In genomic region chr13:49806126-49806536, GRCh38 we compare ENCODE assay signal across 22 cellular contexts. TPM values are rescaled to one million over a fixed set of nuclear protein-coding genes. Genes with fewer than 3 reads are reported as not detected.
DNase-seq lines count a peak whose midpoint lies in the region; ATAC-seq, FAIRE-seq and TF ChIP-seq lines count a peak whose summit lies in the region.
"Had no signal": no experiment of that assay in that cellular context is flagged by ENCODE, and none has a peak within 500 bp of the region (broad histone marks: within the 10 kb centered on the region; RNA-seq: fewer than 3 reads in every experiment).

No MANE protein-coding gene starts in this region.

- TF ChIP-seq CTCF in NB4 (IDR thresholded peaks at IDR 0.05; ENCODE audit: low read depth, low read length) (no peak), bronchial epithelial cell (IDR thresholded peaks at IDR 0.05; ENCODE audit: insufficient read depth, low read length, severe bottlenecking) (no peak)

- H3K4me3 ChIP-seq in NB4 (ENCODE audit: low read depth, low read length) (no peak overlapping the region), bronchial epithelial cell (ENCODE audit: low read depth, low read length) (no peak overlapping the region)
- H3K4me3 ChIP-seq: GM23338 had no signal

- DNase-seq in HCEC 1CT: peak; percentile 43
- DNase-seq in NB4 (ENCODE audit: low read depth): peak; percentile 20
- peak; percentile 96 for DNase-seq in bronchial epithelial cell (ENCODE audit: low read depth)
- peak; percentile 17 for DNase-seq in kidney tubule cell (ENCODE audit: low spot score)
- no peak for DNase-seq in NCI-H2171 treated with DMSO at 0.1 percent for 48 hours (lab: John Stamatoyannopoulos, UW)
- DNase-seq in left lobe of liver (ENCODE audit: low spot score): no peak
- DNase-seq: ACHN; CD4-positive, alpha-beta T cell; DMS79; Karpas-422; NCI-H1048; NCI-H146; NCI-H2081 treated with DMSO at 0.1 percent for 48 hours; NCI-H345; NCI-H69; SHP77 had no signal

- H3K36me3 ChIP-seq in bronchial epithelial cell (ENCODE audit: control insufficient read depth, insufficient read depth, low read length): no peaks in the 10 kb centered on the region

- H3K27me3 ChIP-seq in bronchial epithelial cell (ENCODE audit: control insufficient read depth, insufficient read depth, low read length): no peaks in the 10 kb centered on the region

- ATAC-seq in HG03460 (IDR thresholded peaks at IDR 0.05; ENCODE audit: unreplicated experiment): no peak
- ATAC-seq in HG02938 (IDR thresholded peaks at IDR 0.05; ENCODE audit: unreplicated experiment): no peak
- ATAC-seq in left lobe of liver: no peak
- ATAC-seq: GM23338, Panc1 had no signal

- no peak for TF ChIP-seq POLR2A in NB4 (IDR thresholded peaks at IDR 0.05; ENCODE audit: extremely low read depth, insufficient read length)

- peak; percentile 81 for FAIRE-seq in bronchial epithelial cell (lab: Jason Lieb, UNC)
- FAIRE-seq: G401.6, GM12891 had no signal

RNA-seq across cellular contexts. Expression of gene KPNA3, which starts 13.6 kb away (rescaled TPM):
- total RNA-seq in bronchial epithelial cell (25.9 and 26.9 TPM in 2 replicates), left lobe of liver (14.8 TPM)

Comparison
In these comparisons a context has a peak if more than half of its experiments do, and no peak if none do; other contexts are left out.
1. DNase-seq: peak in HCEC 1CT (single experiment), NB4 (single experiment), bronchial epithelial cell (single experiment) and kidney tubule cell (single experiment); none in NCI-H2171 treated with DMSO at 0.1 percent for 48 hours (single experiment) and left lobe of liver (single experiment).